8 cellular contexts compared by ENCODE assay signal in the genomic region with DNA sequence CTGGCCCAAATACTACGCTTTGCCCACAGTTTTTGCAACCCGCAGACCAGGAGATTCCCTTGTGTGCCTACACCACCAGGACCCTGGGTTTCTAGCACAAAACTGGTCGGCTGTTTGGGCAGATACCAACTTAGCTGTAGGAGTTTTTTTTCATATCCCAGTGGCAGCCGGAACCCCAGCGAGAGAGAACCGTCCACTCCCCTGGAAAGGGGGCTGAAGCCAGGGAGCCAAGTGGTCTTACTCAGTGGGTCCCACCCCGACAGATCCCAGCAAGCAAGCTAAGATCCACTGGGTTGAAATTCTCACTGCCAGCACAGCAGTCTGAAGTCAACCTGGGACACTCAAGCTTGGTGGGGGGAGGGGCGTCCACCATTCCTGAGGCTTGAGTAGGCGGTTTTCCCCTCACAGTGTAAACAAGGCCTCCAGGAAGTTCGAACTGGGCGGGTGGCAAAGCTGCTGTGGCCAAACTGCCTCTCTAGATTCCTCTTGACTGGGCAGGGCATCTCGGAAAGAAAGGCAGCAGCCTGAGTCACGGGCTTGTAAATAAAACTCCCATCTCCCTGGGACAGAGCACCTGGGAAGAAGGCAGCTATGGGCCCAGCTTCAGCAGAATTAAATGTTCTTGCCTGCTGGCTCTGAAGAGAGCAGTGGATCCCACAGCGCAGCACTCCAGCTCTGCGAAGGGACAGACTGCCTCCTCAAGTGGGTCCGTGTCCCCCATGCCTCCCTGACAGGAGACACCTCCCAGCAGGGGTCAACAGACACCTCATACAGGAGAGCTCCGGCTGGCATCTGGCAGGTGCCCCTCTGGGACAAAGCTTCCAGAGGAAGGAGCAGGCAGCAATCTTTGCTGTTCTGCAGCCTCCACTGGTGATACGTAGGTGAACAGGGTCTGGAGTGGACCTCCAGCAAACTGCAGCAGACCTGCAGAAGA.
DNase-seq lines count a peak whose midpoint lies in the region; ATAC-seq and TF ChIP-seq lines count a peak whose summit lies in the region.
"Not testable (repeated sequence)": the region's sequence is repeated elsewhere in the genome, so short reads cannot be mapped to it uniquely, and the experiment has no call there.

No MANE protein-coding gene starts in this region.

- H3K9me2 ChIP-seq in HCT116 (ENCODE audit: insufficient read depth), result not testable (repeated sequence)

- TF ChIP-seq RAD21 in HCT116 (IDR thresholded peaks at IDR 0.05; ENCODE audit: low read depth), result peak; percentile 30; the same call in 1 of the 2 replicates

- H2AFZ ChIP-seq in HCT116 (ENCODE audit: low read depth, low read length, poor library complexity, severe bottlenecking), result not testable (repeated sequence)

- not testable (repeated sequence) for TF ChIP-seq POLR2A in HCT116 (IDR thresholded peaks at IDR 0.05; ENCODE audit: borderline replicate concordance, extremely low read depth, insufficient read depth, insufficient read length)

- H3K4me1 ChIP-seq in HCT116 (ENCODE audit: control insufficient read depth in 1 of 2, insufficient read depth in 2 of 2, low read length in 2 of 2) (peaks cover 35 to 42% of the 10 kb centered on the region in 2 experiments), mucosa of stomach (ENCODE audit: control insufficient read depth, insufficient read depth, low read length) (peaks cover 17% of the 10 kb centered on the region)
- H3K4me1 ChIP-seq in endodermal cell (ENCODE audit: control insufficient read depth, insufficient read depth, low read length), result not testable (repeated sequence)

- peak overlapping the region; percentile 27 to 45 for H3K4me3 ChIP-seq in HCT116 (replicated peaks in 1 of 2; ENCODE audit: low read depth in 1 of 2, low read length in 2 of 2)
- not testable (repeated sequence) for H3K4me3 ChIP-seq in endodermal cell (ENCODE audit: low read length); mucosa of stomach (ENCODE audit: low read length)

- peak; percentile 97 for ATAC-seq in HCT116
- not testable (repeated sequence) for ATAC-seq in stimulated activated effector memory CD8-positive, alpha-beta T cell treated with anti-CD3 and anti-CD28 coated beads, Interleukin-12 subunit alpha, Interleukin-12 subunit beta, amount 100 ng/mL, for 72 hours

- H3K27me3 ChIP-seq in HCT116 (ENCODE audit: insufficient read depth, low read length); endodermal cell (ENCODE audit: control insufficient read depth, insufficient read depth, low read length, poor library complexity, severe bottlenecking); mucosa of stomach (ENCODE audit: control insufficient read depth, insufficient read depth, low read length): not testable (repeated sequence)

- peaks cover 24% of the 10 kb centered on the region for H3K4me1 Mint-ChIP-seq in endodermal cell
- peaks cover 44% of the 10 kb centered on the region for H3K4me1 Mint-ChIP-seq in stimulated activated effector memory CD8-positive, alpha-beta T cell treated with anti-CD3 and anti-CD28 coated beads, Interleukin-12 subunit alpha, Interleukin-12 subunit beta, amount 100 ng/mL, for 72 hours

- H3K9me3 Mint-ChIP-seq in endodermal cell, result peaks cover 27% of the 10 kb centered on the region
- H3K9me3 Mint-ChIP-seq in stimulated activated effector memory CD8-positive, alpha-beta T cell treated with anti-CD3 and anti-CD28 coated beads, Interleukin-12 subunit alpha, Interleukin-12 subunit beta, amount 100 ng/mL, for 72 hours, result not testable (repeated sequence)

- TSS peak; percentile 29 for BruUV-seq in HCT116 (replicated peaks; lab: Mats Ljungman, UMichigan)

- peak overlapping the region; percentile 62 for H3K9ac ChIP-seq in HCT116 (ENCODE audit: low read length)
- not testable (repeated sequence) for H3K9ac ChIP-seq in endodermal cell (ENCODE audit: extremely low read depth, low read length, poor library complexity, severe bottlenecking)
- H3K9ac ChIP-seq in mucosa of stomach (ENCODE audit: low read length), result peak overlapping the region; percentile 25

- H3K36me3 ChIP-seq in HCT116 (ENCODE audit: control insufficient read depth in 1 of 2, insufficient read depth in 2 of 2, low read length in 2 of 2); mucosa of stomach (ENCODE audit: control insufficient read depth, insufficient read depth, low read length): not testable (repeated sequence)
- peaks cover 45% of the 10 kb centered on the region for H3K36me3 ChIP-seq in endodermal cell (ENCODE audit: control insufficient read depth, insufficient read depth, low read length)

- not testable (repeated sequence) for TF ChIP-seq CTCF in HCT116 (IDR thresholded peaks at IDR 0.05 in 2 of 3, conservative IDR thresholded peaks at IDR 0.05 in 1 of 3; ENCODE audit: borderline replicate concordance in 1 of 3, insufficient read depth in 1 of 3, low read depth in 2 of 3, low read length in 2 of 3); endodermal cell (conservative IDR thresholded peaks at IDR 0.05)

- H3K36me3 Mint-ChIP-seq in endodermal cell (ENCODE audit: low read depth), result peaks cover 47% of the 10 kb centered on the region
- H3K36me3 Mint-ChIP-seq in stimulated activated effector memory CD8-positive, alpha-beta T cell treated with anti-CD3 and anti-CD28 coated beads, Interleukin-12 subunit alpha, Interleukin-12 subunit beta, amount 100 ng/mL, for 72 hours, result peaks cover 92% of the 10 kb centered on the region

- CTCF ChIA-PET in HCT116 (lab: Charles Lee), result interaction anchor here (1.2 kb wide), 1 partner anchor 36 kb away, joined by 3 read pairs; no protein-coding TSS in a partner anchor

- not testable (repeated sequence) for H4K20me1 ChIP-seq in HCT116 (ENCODE audit: insufficient read depth)

- not testable (repeated sequence) for H3K27me3 Mint-ChIP-seq in endodermal cell (ENCODE audit: insufficient read depth)

- intact Hi-C loops in HCT116 (cut with micrococcal nuclease), result loop anchor here (5.0 kb wide), 1 partner anchor 97 kb away; no protein-coding TSS in a partner anchor

- H3K27ac Mint-ChIP-seq in endodermal cell, result peak overlapping the region; percentile 92
- peak overlapping the region; percentile 34 for H3K27ac Mint-ChIP-seq in stimulated activated effector memory CD8-positive, alpha-beta T cell treated with anti-CD3 and anti-CD28 coated beads, Interleukin-12 subunit alpha, Interleukin-12 subunit beta, amount 100 ng/mL, for 72 hours

- peak overlapping the region; percentile 29 for H3K4me3 Mint-ChIP-seq in endodermal cell
- not testable (repeated sequence) for H3K4me3 Mint-ChIP-seq in stimulated activated effector memory CD8-positive, alpha-beta T cell treated with anti-CD3 and anti-CD28 coated beads, Interleukin-12 subunit alpha, Interleukin-12 subunit beta, amount 100 ng/mL, for 72 hours

- H3K27ac ChIP-seq in HCT116 (ENCODE audit: low read depth, low read length), result peak overlapping the region; percentile 97
- H3K27ac ChIP-seq in endodermal cell (ENCODE audit: low read depth, low read length), result not testable (repeated sequence)

- POLR2A ChIA-PET in HCT116 (lab: Charles Lee), result interaction anchor here (0.7 kb wide), 1 partner anchor 12 kb away, joined by 3 read pairs; no protein-coding TSS in a partner anchor

- not testable (repeated sequence) for H3K9me3 ChIP-seq in HCT116 (ENCODE audit: control insufficient read depth in 1 of 2, insufficient read depth in 1 of 2, low read depth in 1 of 2, low read length in 2 of 2); mucosa of stomach (ENCODE audit: control insufficient read depth, low read length)
- peaks cover 11% of the 10 kb centered on the region for H3K9me3 ChIP-seq in endodermal cell (ENCODE audit: control insufficient read depth, low read length)

- RAD21 ChIA-PET in HCT116 (lab: Charles Lee; ENCODE audit: low non-redundant PET in 1 of 2, low total read pairs in 2 of 2, uncharacterized antibody in 2 of 2, unreplicated experiment in 2 of 2), result not testable (repeated sequence)

- DNase-seq in AG20443 (ENCODE audit: low spot score), result peak; percentile 41
- peak; percentile 96 for DNase-seq in HCT116 (ENCODE audit: low read depth, low spot score)
- peak; percentile 65 for DNase-seq in NCI-H2227 (lab: John Stamatoyannopoulos, UW; ENCODE audit: unreplicated experiment)
- peak; percentile 19 for DNase-seq in UCSD-AML1 (lab: John Stamatoyannopoulos, UW; ENCODE audit: unreplicated experiment)
- DNase-seq in endodermal cell, result peak; percentile 95
- peak; percentile 64 for DNase-seq in iPS DF 19.7 (ENCODE audit: low read depth, low spot score)
- DNase-seq in stimulated activated effector memory CD8-positive, alpha-beta T cell treated with anti-CD3 and anti-CD28 coated beads, Interleukin-12 subunit alpha, Interleukin-12 subunit beta, amount 100 ng/mL, for 72 hours (ENCODE audit: low spot score in 2 of 2), result not testable (repeated sequence)

- 67 to 73% methylated on average over 12 to 18 of the region's 18 CpGs for WGBS in endodermal cell (ENCODE audit: insufficient coverage in 1 of 2, insufficient read length in 1 of 2), 2 experiments

- H3K79me2 ChIP-seq in HCT116 (ENCODE audit: insufficient read depth, low read length), result peaks cover 62% of the 10 kb centered on the region

- H3K4me2 ChIP-seq in HCT116 (ENCODE audit: low read length), result peak overlapping the region; percentile 89

TF ChIP-seq in HCT116, 20 proteins besides CTCF, POLR2A, EP300 and RAD21:
- TF ChIP-seq CBX3 (IDR thresholded peaks at IDR 0.05; ENCODE audit: low read depth) (peak; percentile 91), EGR1 (IDR thresholded peaks at IDR 0.05; ENCODE audit: low read depth) (peak; percentile 88), SP1 (IDR thresholded peaks at IDR 0.05; ENCODE audit: low read depth) (peak; percentile 94), JUND (IDR thresholded peaks at IDR 0.05) (peak; percentile 79), FOSL1 (IDR thresholded peaks at IDR 0.05; ENCODE audit: low read depth) (peak; percentile 69), POLR2AphosphoS5 (IDR thresholded peaks at IDR 0.05; ENCODE audit: low read depth, low read length) (peak; percentile 49; the same call in 1 of the 2 replicates), YY1 (IDR thresholded peaks at IDR 0.05; ENCODE audit: extremely low read depth, insufficient replicate concordance, low read depth, low read length) (peak; percentile 55)
- TF ChIP-seq, protein P1, sequence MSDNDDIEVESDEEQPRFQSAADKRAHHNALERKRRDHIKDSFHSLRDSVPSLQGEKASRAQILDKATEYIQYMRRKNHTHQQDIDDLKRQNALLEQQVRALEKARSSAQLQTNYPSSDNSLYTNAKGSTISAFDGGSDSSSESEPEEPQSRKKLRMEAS (IDR thresholded peaks at IDR 0.05), result peak; percentile 69
